ENCODE assay signal across 11 cellular contexts in genomic region chr9:93592389-93593021, GRCh38. TPM values are rescaled to one million over a fixed set of nuclear protein-coding genes. Genes with fewer than 3 reads are reported as not detected.
DNase-seq lines count a peak whose midpoint lies in the region; ATAC-seq, FAIRE-seq and TF ChIP-seq lines count a peak whose summit lies in the region.
"Had no signal": no experiment of that assay in that cellular context is flagged by ENCODE, and none has a peak within 500 bp of the region (broad histone marks: within the 10 kb centered on the region; RNA-seq: fewer than 3 reads in every experiment).

No MANE protein-coding gene starts in this region.

- H3K9me3 ChIP-seq in BE2C (no peaks in the 10 kb centered on the region), keratinocyte (ENCODE audit: control insufficient read depth, low read depth, low read length) (no peaks in the 10 kb centered on the region), trophoblast cell (ENCODE audit: insufficient read depth, low read depth, low read length) (peaks cover 2% of the 10 kb centered on the region)

- CTCF ChIA-PET in activated CD8-positive, alpha-beta T cell treated with anti-CD3 and anti-CD28 coated beads, Interleukin-2, amount 10 ng/mL, durations not matched to agents 7 days and 5 days (lab: Charles Lee): interaction anchor here (2.1 kb wide), 1 partner anchor 27 kb away, joined by 5 read pairs; no protein-coding TSS in a partner anchor

- H3K27ac ChIP-seq in keratinocyte (ENCODE audit: control insufficient read depth, insufficient read depth, low read length): no peak overlapping the region
- no peak overlapping the region for H3K27ac ChIP-seq in trophoblast cell (ENCODE audit: low read depth, low read length)

- POLR2A ChIA-PET in activated CD8-positive, alpha-beta T cell treated with anti-CD3 and anti-CD28 coated beads, Interleukin-2, amount 10 ng/mL, durations not matched to agents 7 days and 5 days (lab: Charles Lee): no interaction called here

- DNase-seq in BE2C (no peak), GM13976 (ENCODE audit: low spot score) (peak; percentile 12), keratinocyte (ENCODE audit: low read depth, low spot score) (no peak), trophoblast cell (no peak)
- peak; percentile 20 for DNase-seq in activated CD8-positive, alpha-beta T cell treated with anti-CD3 and anti-CD28 coated beads, Interleukin-2, amount 10 ng/mL, durations not matched to agents 7 days and 5 days
- DNase-seq: activated T-cell treated with anti-CD3 and anti-CD28 coated beads, Interleukin-2, amount 50 U/mL, for 24 hours; effector CD4-positive, alpha-beta T cell; Right ventricle myocardium superior had no signal

- no peaks in the 10 kb centered on the region for H3K27me3 Mint-ChIP-seq in activated CD8-positive, alpha-beta T cell treated with anti-CD3 and anti-CD28 coated beads, Interleukin-2, amount 10 ng/mL, durations not matched to agents 7 days and 5 days (ENCODE audit: low read depth)
- H3K27me3 Mint-ChIP-seq: activated T-cell treated with anti-CD3 and anti-CD28 coated beads, Interleukin-2, amount 50 U/mL, for 24 hours had no signal

- H3K79me2 ChIP-seq in keratinocyte (ENCODE audit: control insufficient read depth, insufficient read depth, low read length): peaks cover 33% of the 10 kb centered on the region
- H3K79me2 ChIP-seq in trophoblast cell (ENCODE audit: control insufficient read depth, insufficient read depth, low read length, poor library complexity): no peaks in the 10 kb centered on the region

- H3K4ac ChIP-seq in trophoblast cell (ENCODE audit: low read depth, low read length): no peak overlapping the region

- H2BK12ac ChIP-seq in trophoblast cell (ENCODE audit: low read length): no peak overlapping the region

- no peak overlapping the region for H4K12ac ChIP-seq in trophoblast cell (ENCODE audit: low read depth, low read length)

- no peak overlapping the region for H2BK120ac ChIP-seq in trophoblast cell (ENCODE audit: insufficient read depth, low read length, poor library complexity)

- H4K20me1 ChIP-seq in keratinocyte (ENCODE audit: control insufficient read depth, extremely low read depth, insufficient read depth, low read length): peaks cover 2% of the 10 kb centered on the region

- H4K91ac ChIP-seq in trophoblast cell (ENCODE audit: low read depth, low read length): no peak overlapping the region

- no peaks in the 10 kb centered on the region for H3K79me1 ChIP-seq in trophoblast cell (ENCODE audit: low read length)

- H2AK5ac ChIP-seq in trophoblast cell (ENCODE audit: low read length): no peak overlapping the region

- H3K14ac ChIP-seq in trophoblast cell (ENCODE audit: low read length): no peak overlapping the region

- H3K4me2 ChIP-seq in keratinocyte (ENCODE audit: control insufficient read depth, extremely low read depth, insufficient read depth, low read depth, low read length) (no peak overlapping the region), trophoblast cell (ENCODE audit: low read length) (no peak overlapping the region)

- no peak overlapping the region for H3K4me3 Mint-ChIP-seq in activated CD8-positive, alpha-beta T cell treated with anti-CD3 and anti-CD28 coated beads, Interleukin-2, amount 10 ng/mL, durations not matched to agents 7 days and 5 days
- H3K4me3 Mint-ChIP-seq: activated T-cell treated with anti-CD3 and anti-CD28 coated beads, Interleukin-2, amount 50 U/mL, for 24 hours had no signal

- H3K27ac Mint-ChIP-seq in activated CD8-positive, alpha-beta T cell treated with anti-CD3 and anti-CD28 coated beads, Interleukin-2, amount 10 ng/mL, durations not matched to agents 7 days and 5 days: no peak overlapping the region
- H3K27ac Mint-ChIP-seq: activated T-cell treated with anti-CD3 and anti-CD28 coated beads, Interleukin-2, amount 50 U/mL, for 24 hours had no signal

- in situ Hi-C loops in GM13976 (cut with MboI; ENCODE audit: low sequenced_read_pairs, unreplicated experiment): no loop called here

- ATAC-seq in activated CD8-positive, alpha-beta T cell treated with anti-CD3 and anti-CD28 coated beads, Interleukin-2, amount 10 ng/mL, durations not matched to agents 7 days and 5 days: no peak
- ATAC-seq in GM18867 (IDR thresholded peaks at IDR 0.05; ENCODE audit: unreplicated experiment) (no peak), esophagus mucosa (no peak), HG03280 (IDR thresholded peaks at IDR 0.05; ENCODE audit: unreplicated experiment) (no peak)

- no peak for FAIRE-seq in keratinocyte (lab: Jason Lieb, UNC)

- no peak overlapping the region for H3K9ac ChIP-seq in keratinocyte (ENCODE audit: control insufficient read depth, extremely low read depth, insufficient read depth, low read length)
- H3K9ac ChIP-seq in trophoblast cell (ENCODE audit: low read length): no peak overlapping the region

- H3K18ac ChIP-seq in trophoblast cell (ENCODE audit: low read length): no peak overlapping the region

- H3K36me3 ChIP-seq in BE2C: no peaks in the 10 kb centered on the region
- no peaks in the 10 kb centered on the region for H3K36me3 ChIP-seq in keratinocyte (ENCODE audit: control insufficient read depth in 2 of 2, extremely low read depth in 1 of 2, insufficient read depth in 2 of 2, low read length in 2 of 2)
- no peaks in the 10 kb centered on the region for H3K36me3 ChIP-seq in trophoblast cell (ENCODE audit: control insufficient read depth in 1 of 2, insufficient read depth in 2 of 2, low read length in 2 of 2)

- no peaks in the 10 kb centered on the region for H3K36me3 Mint-ChIP-seq in activated CD8-positive, alpha-beta T cell treated with anti-CD3 and anti-CD28 coated beads, Interleukin-2, amount 10 ng/mL, durations not matched to agents 7 days and 5 days (ENCODE audit: low read depth)

- H3K9me3 Mint-ChIP-seq in activated CD8-positive, alpha-beta T cell treated with anti-CD3 and anti-CD28 coated beads, Interleukin-2, amount 10 ng/mL, durations not matched to agents 7 days and 5 days (ENCODE audit: insufficient read depth): no peaks in the 10 kb centered on the region
- H3K9me3 Mint-ChIP-seq: activated T-cell treated with anti-CD3 and anti-CD28 coated beads, Interleukin-2, amount 50 U/mL, for 24 hours had no signal

- peaks cover 14% of the 10 kb centered on the region for H3K4me1 Mint-ChIP-seq in activated CD8-positive, alpha-beta T cell treated with anti-CD3 and anti-CD28 coated beads, Interleukin-2, amount 10 ng/mL, durations not matched to agents 7 days and 5 days (ENCODE audit: low read depth)

- dilution Hi-C loops in keratinocyte (cut with MboI; ENCODE audit: extremely low pct_ligation_motif_present, low sequenced_read_pairs): no loop called here

- no peak overlapping the region for H3K23ac ChIP-seq in trophoblast cell (ENCODE audit: low read length)

- H3K4me1 ChIP-seq in BE2C (peaks cover 8% of the 10 kb centered on the region; the same call in 1 of the 2 replicates), keratinocyte (ENCODE audit: control insufficient read depth, extremely low read depth, insufficient read depth, low read length) (peaks cover 14% of the 10 kb centered on the region), trophoblast cell (ENCODE audit: control insufficient read depth in 1 of 2, insufficient read depth in 2 of 2, low read length in 2 of 2) (peaks cover 6 to 13% of the 10 kb centered on the region in 2 experiments)

- no peak overlapping the region for H2BK5ac ChIP-seq in trophoblast cell (ENCODE audit: low read depth, low read length, poor library complexity)

- no peaks in the 10 kb centered on the region for H3K9me1 ChIP-seq in keratinocyte (ENCODE audit: control insufficient read depth, extremely low read depth, insufficient read depth, low read length)

- H3K4me3 ChIP-seq in BE2C (ENCODE audit: low read depth, low read length): no peak overlapping the region
- H3K4me3 ChIP-seq in keratinocyte (ENCODE audit: control insufficient read depth in 2 of 3, extremely low read depth in 1 of 3, insufficient read depth in 2 of 3, low read depth in 1 of 3, low read length in 3 of 3): no peak overlapping the region
- no peak overlapping the region for H3K4me3 ChIP-seq in trophoblast cell (ENCODE audit: low read depth, low read length)

- H2AFZ ChIP-seq in keratinocyte (ENCODE audit: control insufficient read depth, low read length) (no peak overlapping the region), trophoblast cell (ENCODE audit: insufficient read depth, low read length, poor library complexity) (no peak overlapping the region)

- no peak overlapping the region for H4K8ac ChIP-seq in trophoblast cell (ENCODE audit: low read depth, low read length)

- no peaks in the 10 kb centered on the region for H3K27me3 ChIP-seq in BE2C
- H3K27me3 ChIP-seq in keratinocyte (ENCODE audit: control insufficient read depth, extremely low read depth, insufficient read depth, low read length): no peaks in the 10 kb centered on the region
- H3K27me3 ChIP-seq in trophoblast cell (ENCODE audit: insufficient read depth, low read length): no peaks in the 10 kb centered on the region

- peak; percentile 17; the same call in 1 of the 2 replicates for TF ChIP-seq CTCF in BE2C (IDR thresholded peaks at IDR 0.05; ENCODE audit: low read depth, low read length)
- no peak for TF ChIP-seq CTCF in GM13976 (IDR thresholded peaks at IDR 0.05; ENCODE audit: borderline replicate concordance, control extremely low read depth, extremely low read depth, insufficient read depth, missing control alignments)
- peak; percentile 12 to 36 (median 26) for TF ChIP-seq CTCF in keratinocyte (optimal IDR thresholded peaks at IDR 0.05 in 1 of 3, IDR thresholded peaks at IDR 0.05 in 1 of 3, conservative IDR thresholded peaks at IDR 0.05 in 1 of 3; ENCODE audit: extremely low read depth in 1 of 3, insufficient read depth in 2 of 3, low read length in 3 of 3)

- WGBS in trophoblast cell (ENCODE audit: extremely low coverage, insufficient coverage, insufficient read length): no CpG with 5 or more reads among the region's 7 CpGs

RNA-seq across cellular contexts. Expression of gene PHF2, which starts 16.1 kb away (rescaled TPM):
- 28.1 TPM for polyA plus RNA-seq in BE2C (2012; ENCODE audit: insufficient read depth, insufficient read length, low read depth)
- total RNA-seq in activated CD8-positive, alpha-beta T cell treated with anti-CD3 and anti-CD28 coated beads, Interleukin-2, amount 10 ng/mL, durations not matched to agents 7 days and 5 days: 10 to 100 TPM; 22.1 to 23.5 TPM
- 3.7 to 6.6 TPM (median 5.1 TPM) in 3 replicates for polyA plus RNA-seq in keratinocyte
- polyA plus RNA-seq in keratinocyte (2011; ENCODE audit: low read depth): 2.8 TPM
- polyA plus RNA-seq in keratinocyte (2011; cell fraction: cytosol; rRNA removed): 3.0 and 3.6 TPM in 2 replicates
- 7.4 and 8.4 TPM in 2 replicates for polyA plus RNA-seq in keratinocyte (2011; cell fraction: nucleus; rRNA removed)
- polyA plus RNA-seq in keratinocyte (2012; ENCODE audit: low replicate concordance): 5.4 and 7.9 TPM in 2 replicates
- polyA minus RNA-seq in keratinocyte: 2.9 to 5.9 TPM (median 4.3 TPM) in 3 replicates
- 5.0 TPM for polyA minus RNA-seq in keratinocyte (2011; cell fraction: cytosol; rRNA and poly(A)+ RNA removed)
- polyA minus RNA-seq in keratinocyte (2011; cell fraction: nucleus; rRNA and poly(A)+ RNA removed): 4.2 and 5.0 TPM in 2 replicates
- 12.6 and 12.7 TPM in 2 replicates for polyA plus RNA-seq in trophoblast cell (2013)
- total RNA-seq in esophagus mucosa: 12.1 TPM

Comparison
In these comparisons a context has a peak if more than half of its experiments do, and no peak if none do; other contexts are left out.
1. DNase-seq: peak in GM13976 (single experiment) and activated CD8-positive, alpha-beta T cell treated with anti-CD3 and anti-CD28 coated beads, Interleukin-2, amount 10 ng/mL, durations not matched to agents 7 days and 5 days (single experiment); none in BE2C (single experiment), keratinocyte (single experiment) and trophoblast cell (0 of 2).